In genomic region chr2:160254363-160254762, GRCh38 we compare ENCODE assay signal across 18 cellular contexts. TPM values are rescaled to one million over a fixed set of nuclear protein-coding genes. Genes with fewer than 3 reads are reported as not detected.
A peak's percentile ranks its signal among the peaks of the same experiment; 100 is the strongest.
DNase-seq lines count a peak whose midpoint lies in the region; ATAC-seq, FAIRE-seq and TF ChIP-seq lines count a peak whose summit lies in the region.
"Had no signal": no experiment of that assay in that cellular context is flagged by ENCODE, and none has a peak within 500 bp of the region (broad histone marks: within the 10 kb centered on the region; RNA-seq: fewer than 3 reads in every experiment).

No MANE protein-coding gene starts in this region.

- peak in 1 of 2 experiments; percentile 7; a peak in 1 of 6 replicates for ATAC-seq in A549
- no peak for ATAC-seq in stimulated activated effector memory CD8-positive, alpha-beta T cell treated with anti-CD3 and anti-CD28 coated beads, Interleukin-12 subunit alpha, Interleukin-12 subunit beta, amount 100 ng/mL, for 72 hours

- peaks cover 59% of the 10 kb centered on the region for H3K4me1 Mint-ChIP-seq in nephron
- H3K4me1 Mint-ChIP-seq in stimulated activated effector memory CD8-positive, alpha-beta T cell treated with anti-CD3 and anti-CD28 coated beads, Interleukin-12 subunit alpha, Interleukin-12 subunit beta, amount 100 ng/mL, for 72 hours: no peaks in the 10 kb centered on the region

- in situ Hi-C loops in astrocyte of the spinal cord (cut with HindIII; ENCODE audit: low sequenced_read_pairs): no loop called here

- TF ChIP-seq POLR2A in A549 (IDR thresholded peaks at IDR 0.05; ENCODE audit: low read length): no peak

- POLR2A ChIA-PET in A549 (lab: Yijun Ruan, JAX): interaction anchor here (1.0 kb wide), 1 partner anchor 16 kb away, joined by 3 read pairs; no protein-coding TSS in a partner anchor

- TF ChIP-seq CTCF in A549 (IDR thresholded peaks at IDR 0.05): no peak
- TF ChIP-seq CTCF in astrocyte of the spinal cord (IDR thresholded peaks at IDR 0.05; ENCODE audit: low read depth, low read length): no peak
- TF ChIP-seq CTCF in nephron (IDR thresholded peaks at IDR 0.05; ENCODE audit: unreplicated experiment in 3 of 3): no peak

- H3K4me1 ChIP-seq in A549: peaks cover 55% of the 10 kb centered on the region
- H3K4me1 ChIP-seq: BLaER1 had no signal

- no peaks in the 10 kb centered on the region for H3K9me3 ChIP-seq in A549
- H3K9me3 ChIP-seq: BLaER1, SJSA1 had no signal

- H3K27me3 Mint-ChIP-seq in nephron (ENCODE audit: low read depth): no peaks in the 10 kb centered on the region
- H3K27me3 Mint-ChIP-seq: CD4-positive, alpha-beta memory T cell had no signal

- peak overlapping the region; percentile 73 to 84 for H3K27ac ChIP-seq in A549
- H3K27ac ChIP-seq: BLaER1, PC-9, SJSA1 had no signal

- H3K4me3 ChIP-seq in A549 (no peak overlapping the region), astrocyte of the spinal cord (ENCODE audit: low read depth, low read length) (no peak overlapping the region)
- H3K4me3 ChIP-seq: BLaER1, PC-9, SJSA1 had no signal

- TF ChIP-seq RAD21 in A549 (conservative IDR thresholded peaks at IDR 0.05 in 1 of 2, IDR thresholded peaks at IDR 0.05 in 1 of 2): no peak
- TF ChIP-seq RAD21 in Ishikawa (IDR thresholded peaks at IDR 0.05; ENCODE audit: low read depth): no peak

- DNase-seq in A549 (ENCODE audit: low read depth in 1 of 2, low spot score in 1 of 2): peak in 1 of 2 experiments; percentile 36
- DNase-seq in astrocyte of the spinal cord (ENCODE audit: low read depth, low spot score): peak; percentile 91
- DNase-seq in activated naive CD4-positive, alpha-beta T cell treated with anti-CD3 and anti-CD28 coated beads, Interleukin-2, amount 50 U/mL, for 16 hours: no peak
- DNase-seq in NCI-H524 treated with DMSO at 0.1 percent for 48 hours (lab: John Stamatoyannopoulos, UW): no peak
- no peak for DNase-seq in stimulated activated effector memory CD8-positive, alpha-beta T cell treated with anti-CD3 and anti-CD28 coated beads, Interleukin-12 subunit alpha, Interleukin-12 subunit beta, amount 100 ng/mL, for 72 hours (ENCODE audit: low spot score in 2 of 2)
- DNase-seq in NCI-H345 (lab: John Stamatoyannopoulos, UW): no peak
- DNase-seq: 8988T; CD4-positive, alpha-beta memory T cell; DMS53; NCI-H1436 treated with DMSO at 0.1 percent for 48 hours; NCI-H2029; NCI-H774; PC-9 had no signal

- H3K4me3 Mint-ChIP-seq in nephron: peak overlapping the region in 1 of 3 experiments; percentile 23
- H3K4me3 Mint-ChIP-seq in stimulated activated effector memory CD8-positive, alpha-beta T cell treated with anti-CD3 and anti-CD28 coated beads, Interleukin-12 subunit alpha, Interleukin-12 subunit beta, amount 100 ng/mL, for 72 hours: no peak overlapping the region
- H3K4me3 Mint-ChIP-seq: CD4-positive, alpha-beta memory T cell had no signal

- no peaks in the 10 kb centered on the region for H3K36me3 Mint-ChIP-seq in nephron (ENCODE audit: low read depth)
- no peaks in the 10 kb centered on the region for H3K36me3 Mint-ChIP-seq in stimulated activated effector memory CD8-positive, alpha-beta T cell treated with anti-CD3 and anti-CD28 coated beads, Interleukin-12 subunit alpha, Interleukin-12 subunit beta, amount 100 ng/mL, for 72 hours
- H3K36me3 Mint-ChIP-seq: CD4-positive, alpha-beta memory T cell had no signal

- CTCF ChIA-PET in A549 (lab: Yijun Ruan, JAX): interaction anchor here (1.0 to 8.9 kb wide), 8 partner anchors 9 to 740 kb away, joined by 3 to 65 read pairs (median 5); no protein-coding TSS in a partner anchor

- peak overlapping the region; percentile 82 for H3K4me2 ChIP-seq in A549
- H3K4me2 ChIP-seq: BLaER1, PC-9 had no signal

- TF ChIP-seq EP300 in A549 (IDR thresholded peaks at IDR 0.05) (no peak), Ishikawa (IDR thresholded peaks at IDR 0.05; ENCODE audit: borderline replicate concordance) (peak; percentile 92)

- 34% methylated on average over 4 of the region's 4 CpGs for WGBS in A549 (ENCODE audit: missing lambda C conversion rate)

- H3K9me3 Mint-ChIP-seq in nephron: no peaks in the 10 kb centered on the region
- H3K9me3 Mint-ChIP-seq in stimulated activated effector memory CD8-positive, alpha-beta T cell treated with anti-CD3 and anti-CD28 coated beads, Interleukin-12 subunit alpha, Interleukin-12 subunit beta, amount 100 ng/mL, for 72 hours: no peaks in the 10 kb centered on the region

- peak overlapping the region; percentile 4 to 80 (median 76) for H3K27ac Mint-ChIP-seq in nephron
- H3K27ac Mint-ChIP-seq in stimulated activated effector memory CD8-positive, alpha-beta T cell treated with anti-CD3 and anti-CD28 coated beads, Interleukin-12 subunit alpha, Interleukin-12 subunit beta, amount 100 ng/mL, for 72 hours: no peak overlapping the region
- H3K27ac Mint-ChIP-seq: CD4-positive, alpha-beta memory T cell had no signal

- FAIRE-seq in A549 (lab: Jason Lieb, UNC): no peak
- FAIRE-seq: H1 had no signal

TF ChIP-seq in A549, 52 proteins besides CTCF, POLR2A, EP300 and RAD21 (continues in another document):
- no peak for TF ChIP-seq USF2 (IDR thresholded peaks at IDR 0.05)
- no peak for TF ChIP-seq RCOR1 (IDR thresholded peaks at IDR 0.05; ENCODE audit: low read depth, low read length)
- no peak for TF ChIP-seq HDAC2 (IDR thresholded peaks at IDR 0.05)
- no peak for TF ChIP-seq FOSB (CRISPR knock-in tag; IDR thresholded peaks at IDR 0.05)
- no peak for TF ChIP-seq CBX2 (IDR thresholded peaks at IDR 0.05; ENCODE audit: borderline replicate concordance, low read depth)
- no peak for TF ChIP-seq HOXB13 (CRISPR knock-in tag; IDR thresholded peaks at IDR 0.05; ENCODE audit: low read depth)
- TF ChIP-seq CHD2 (IDR thresholded peaks at IDR 0.05; ENCODE audit: low read length, partially characterized antibody): no peak
- no peak for TF ChIP-seq EHF (CRISPR knock-in tag; IDR thresholded peaks at IDR 0.05)
- no peak for TF ChIP-seq JUN (IDR thresholded peaks at IDR 0.05)
- no peak for TF ChIP-seq KDM1A (IDR thresholded peaks at IDR 0.05; ENCODE audit: low read depth)
- TF ChIP-seq FOSL2 (IDR thresholded peaks at IDR 0.05): no peak
- no peak for TF ChIP-seq FOSL2 (CRISPR knock-in tag; IDR thresholded peaks at IDR 0.05)
- TF ChIP-seq, protein P1, sequence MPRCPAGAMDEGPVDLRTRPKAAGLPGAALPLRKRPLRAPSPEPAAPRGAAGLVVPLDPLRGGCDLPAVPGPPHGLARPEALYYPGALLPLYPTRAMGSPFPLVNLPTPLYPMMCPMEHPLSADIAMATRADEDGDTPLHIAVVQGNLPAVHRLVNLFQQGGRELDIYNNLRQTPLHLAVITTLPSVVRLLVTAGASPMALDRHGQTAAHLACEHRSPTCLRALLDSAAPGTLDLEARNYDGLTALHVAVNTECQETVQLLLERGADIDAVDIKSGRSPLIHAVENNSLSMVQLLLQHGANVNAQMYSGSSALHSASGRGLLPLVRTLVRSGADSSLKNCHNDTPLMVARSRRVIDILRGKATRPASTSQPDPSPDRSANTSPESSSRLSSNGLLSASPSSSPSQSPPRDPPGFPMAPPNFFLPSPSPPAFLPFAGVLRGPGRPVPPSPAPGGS (IDR thresholded peaks at IDR 0.05): no peak

TF ChIP-seq in Ishikawa, 13 proteins besides CTCF, POLR2A, EP300 and RAD21:
- TF ChIP-seq NFIC (IDR thresholded peaks at IDR 0.05) (peak; percentile 81), TCF12 (IDR thresholded peaks at IDR 0.05; ENCODE audit: low read depth) (peak; percentile 87), TEAD4 (IDR thresholded peaks at IDR 0.05) (peak; percentile 82), FOXM1 (IDR thresholded peaks at IDR 0.05; ENCODE audit: borderline replicate concordance, low read depth) (peak; percentile 85)
- TF ChIP-seq, protein P2, sequence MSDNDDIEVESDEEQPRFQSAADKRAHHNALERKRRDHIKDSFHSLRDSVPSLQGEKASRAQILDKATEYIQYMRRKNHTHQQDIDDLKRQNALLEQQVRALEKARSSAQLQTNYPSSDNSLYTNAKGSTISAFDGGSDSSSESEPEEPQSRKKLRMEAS (IDR thresholded peaks at IDR 0.05): no peak

RNA-seq across cellular contexts. Expression of gene ITGB6, which starts 54.3 kb away (rescaled TPM):
- polyA plus RNA-seq in A549 (2011; rRNA removed): 4.8 and 5.0 TPM in 2 replicates
- polyA plus RNA-seq in A549 (2012; cell fraction: cytosol; rRNA removed): 1.5 and 1.9 TPM in 2 replicates
- 4.0 and 5.1 TPM in 2 replicates for polyA plus RNA-seq in A549 (2012; cell fraction: nucleus; rRNA removed)
- 4.1 to 4.8 TPM (median 4.2 TPM) in 3 replicates for polyA plus RNA-seq in A549 (2017; fragmentation: RNase III; extraction: RNeasy Plus Mini Kit Qiagen cat#74134 plus additional on column Dnase treatment)
- 4.1 and 4.5 TPM in 2 replicates for polyA minus RNA-seq in A549 (2011; rRNA and poly(A)+ RNA removed)
- polyA plus RNA-seq: CD4-positive, alpha-beta memory T cell; H1 had no signal
